Comparison of ENCODE assay signal across 21 cellular contexts in genomic region chr3:23430781-23431423, GRCh38.
DNase-seq lines count a peak whose midpoint lies in the region; ATAC-seq, FAIRE-seq and TF ChIP-seq lines count a peak whose summit lies in the region.
"Had no signal": no experiment of that assay in that cellular context is flagged by ENCODE, and none has a peak within 500 bp of the region (broad histone marks: within the 10 kb centered on the region; RNA-seq: fewer than 3 reads in every experiment).

No MANE protein-coding gene starts in this region.

- 46% methylated on average over 2 of the region's 2 CpGs for WGBS in GM12878 (ENCODE audit: insufficient coverage, insufficient replicate concordance, low lambda C conversion rate, missing lambda C conversion rate)

- H3K9ac ChIP-seq in GM12878 (ENCODE audit: control insufficient read depth, insufficient read depth, low read length) (no peak overlapping the region), kidney (ENCODE audit: low read length in 2 of 2) (no peak overlapping the region)

- no peak for TF ChIP-seq POLR2A in GM12878 (IDR thresholded peaks at IDR 0.05; ENCODE audit: low read depth, low read length)

- no peak overlapping the region for H2AFZ ChIP-seq in GM12878 (ENCODE audit: control insufficient read depth, low read depth, low read length)

- H3K4me1 ChIP-seq in GM12878 (ENCODE audit: control insufficient read depth, insufficient read depth, low read length) (peaks cover 4% of the 10 kb centered on the region; the same call in 1 of the 2 replicates), foreskin keratinocyte (no peaks in the 10 kb centered on the region), kidney (ENCODE audit: control insufficient read depth in 1 of 2, insufficient read depth in 1 of 2, low read depth in 1 of 2, low read length in 2 of 2) (no peaks in the 10 kb centered on the region)
- H3K4me1 ChIP-seq: body of pancreas, Peyer's patch, transverse colon had no signal

- RAD21 ChIA-PET in GM12878 (lab: Charles Lee; ENCODE audit: unreplicated experiment) = interaction anchor here (0.7 to 3.0 kb wide), 7 partner anchors 8 to 359 kb away, joined by 3 to 8 read pairs (median 4); no protein-coding TSS in a partner anchor

- H3K27me3 ChIP-seq in GM12878 (replicated peaks in 1 of 2; ENCODE audit: control insufficient read depth in 2 of 2, insufficient read depth in 2 of 2, low read length in 1 of 2) (no peaks in the 10 kb centered on the region), foreskin keratinocyte (no peaks in the 10 kb centered on the region)
- H3K27me3 ChIP-seq: body of pancreas, heart left ventricle, Peyer's patch, sigmoid colon, transverse colon had no signal

- H3K4me2 ChIP-seq in GM12878 (ENCODE audit: control insufficient read depth, insufficient read depth) = peak overlapping the region; percentile 46; the same call in 1 of the 2 replicates

- FAIRE-seq in GM12878 (lab: Jason Lieb, UNC) (no peak), kidney (lab: Jason Lieb, UNC) (no peak)

- TF ChIP-seq EP300 in GM12878 (IDR thresholded peaks at IDR 0.05; ENCODE audit: borderline replicate concordance in 1 of 2, control insufficient read depth in 1 of 2, low read depth in 2 of 2, low read length in 2 of 2) = 0 out of 4 replicates have a peak, but pooled peaks of 1 of the 2 experiments have one; percentile 15

- SMC1A ChIA-PET in GM12878 (lab: Charles Lee; ENCODE audit: uncharacterized antibody, unreplicated experiment) = interaction anchor here (0.8 to 5.8 kb wide), 11 partner anchors 8 to 330 kb away, joined by 3 to 31 read pairs (median 3); no protein-coding TSS in a partner anchor

- H3K36me3 ChIP-seq in GM12878 (ENCODE audit: control insufficient read depth in 2 of 2, insufficient read depth in 2 of 2, low read length in 1 of 2) (no peaks in the 10 kb centered on the region), kidney (ENCODE audit: control insufficient read depth in 1 of 2, insufficient read depth in 2 of 2, low read length in 2 of 2) (no peaks in the 10 kb centered on the region)
- H3K36me3 ChIP-seq: heart left ventricle, Peyer's patch, sigmoid colon, transverse colon had no signal

- no peaks in the 10 kb centered on the region for H4K20me1 ChIP-seq in GM12878 (ENCODE audit: control insufficient read depth, insufficient read depth)

- POLR2A ChIA-PET in GM12878 (lab: Charles Lee) = interaction anchor here (1.0 to 2.1 kb wide), 4 partner anchors 8 to 18 kb away, joined by 3 to 12 read pairs (median 4); no protein-coding TSS in a partner anchor

- TF ChIP-seq RAD21 in GM12878 (IDR thresholded peaks at IDR 0.05; ENCODE audit: insufficient read depth, low read depth, low read length) = no peak

- peaks cover 1% of the 10 kb centered on the region; the same call in 1 of the 2 replicates for H3K27me3 Mint-ChIP-seq in HFFc6 (ENCODE audit: insufficient read depth)
- H3K27me3 Mint-ChIP-seq: activated T-helper 17 cell treated with anti-CD3 and anti-CD28 coated beads, Interleukin-2, amount 50 U/mL, for 72 hours had no signal

- no peaks in the 10 kb centered on the region; the same call in 1 of the 2 replicates for H3K79me2 ChIP-seq in GM12878 (ENCODE audit: control insufficient read depth, insufficient read depth, low read length)

- H3K9me3 Mint-ChIP-seq in HFFc6 = no peaks in the 10 kb centered on the region

- in situ Hi-C loops in GM12878 (cut with MboI) = no loop called here

- H3K27ac ChIP-seq in GM12878 (ENCODE audit: control insufficient read depth, insufficient read depth) (no peak overlapping the region), foreskin keratinocyte (no peak overlapping the region), kidney (ENCODE audit: low read depth in 2 of 2, low read length in 2 of 2) (no peak overlapping the region)
- H3K27ac ChIP-seq: body of pancreas, heart left ventricle, Peyer's patch, sigmoid colon, transverse colon had no signal

- ATAC-seq in GM18520 (IDR thresholded peaks at IDR 0.05; ENCODE audit: unreplicated experiment) = peak; percentile 54
- peak; percentile 68 for ATAC-seq in GM12878
- ATAC-seq in HG03521 (IDR thresholded peaks at IDR 0.05; ENCODE audit: unreplicated experiment) = no peak
- no peak for ATAC-seq in foreskin keratinocyte
- ATAC-seq in HG02840 (IDR thresholded peaks at IDR 0.05; ENCODE audit: low FRiP score, unreplicated experiment) = no peak
- ATAC-seq: activated T-helper 17 cell treated with anti-CD3 and anti-CD28 coated beads, Interleukin-2, amount 50 U/mL, for 72 hours; body of pancreas; heart left ventricle had no signal

- CTCF ChIA-PET in GM12878 (lab: Yijun Ruan, JAX) = interaction anchor here (0.7 to 2.4 kb wide), 3 partner anchors 9 to 330 kb away, joined by 3 to 14 read pairs (median 3); no protein-coding TSS in a partner anchor

- TF ChIP-seq CTCF in HFFc6 (IDR thresholded peaks at IDR 0.05) (no peak), GM12878 (IDR thresholded peaks at IDR 0.05 in 2 of 3, conservative IDR thresholded peaks at IDR 0.05 in 1 of 3; ENCODE audit: control insufficient read depth in 2 of 3, extremely low read depth in 1 of 3, insufficient read depth in 1 of 3, low read depth in 3 of 3, low read length in 3 of 3) (no peak), foreskin keratinocyte (conservative IDR thresholded peaks at IDR 0.05) (no peak), kidney (IDR thresholded peaks at IDR 0.05; ENCODE audit: borderline replicate concordance, extremely low read depth, insufficient read depth) (no peak)

- H3K27ac Mint-ChIP-seq in HFFc6 = peak overlapping the region; percentile 1; the same call in 1 of the 2 replicates
- H3K27ac Mint-ChIP-seq: activated T-helper 17 cell treated with anti-CD3 and anti-CD28 coated beads, Interleukin-2, amount 50 U/mL, for 72 hours; CD14-positive monocyte; mesothelial cell of epicardium had no signal

- peaks cover 4% of the 10 kb centered on the region; the same call in 1 of the 2 replicates for H3K36me3 Mint-ChIP-seq in HFFc6 (ENCODE audit: low read depth)
- H3K36me3 Mint-ChIP-seq: CD14-positive monocyte, mesothelial cell of epicardium had no signal

- DNase-seq in HFFc6 = peak; percentile 13
- DNase-seq in GM12878 (ENCODE audit: low read depth, low spot score) = no peak
- peak; percentile 53 for DNase-seq in renal cortical epithelial cell (ENCODE audit: low read depth)
- no peak for DNase-seq in foreskin keratinocyte
- no peak for DNase-seq in kidney
- DNase-seq: body of pancreas; cortex of kidney; DMS79 treated with DMSO at 0.1 percent for 48 hours; heart left ventricle; NCI-H2029 treated with DMSO at 0.1 percent for 48 hours; Peyer's patch; sigmoid colon; stimulated activated CD4-positive, alpha-beta T cell treated with anti-CD3 and anti-CD28 coated beads, Interleukin-2, amount 100 ng/mL, for 48 hours; stimulated activated CD8-positive, alpha-beta memory T cell treated with anti-CD3 and anti-CD28 coated beads, Interleukin-4, amount 100 ng/mL, for 48 hours; transverse colon had no signal

- H3K4me3 ChIP-seq in GM12878 = no peak overlapping the region
- H3K4me3 ChIP-seq in kidney (ENCODE audit: low read length in 2 of 2) = no peak overlapping the region
- H3K4me3 ChIP-seq: body of pancreas, heart left ventricle, Peyer's patch, sigmoid colon, transverse colon had no signal

- no TSS peak for BruUV-seq in GM12878 (replicated peaks; lab: Mats Ljungman, UMichigan)

- H3K9me3 ChIP-seq in GM12878 (replicated peaks; ENCODE audit: control insufficient read depth, insufficient read depth, low read length) (no peaks in the 10 kb centered on the region), kidney (ENCODE audit: control insufficient read depth in 1 of 2, low read length in 2 of 2) (no peaks in the 10 kb centered on the region)
- H3K9me3 ChIP-seq: body of pancreas, Peyer's patch, sigmoid colon, transverse colon had no signal

- peak overlapping the region; percentile 1; the same call in 1 of the 2 replicates for H3K4me3 Mint-ChIP-seq in HFFc6
- H3K4me3 Mint-ChIP-seq: activated T-helper 17 cell treated with anti-CD3 and anti-CD28 coated beads, Interleukin-2, amount 50 U/mL, for 72 hours; CD14-positive monocyte; mesothelial cell of epicardium had no signal

- H3K4me1 Mint-ChIP-seq in HFFc6 (ENCODE audit: low read depth) = peaks cover 27% of the 10 kb centered on the region
- H3K4me1 Mint-ChIP-seq: mesothelial cell of epicardium had no signal

- intact Hi-C loops in GM12878 (cut with micrococcal nuclease; ENCODE audit: unreplicated experiment) = no loop called here
- intact Hi-C loops in kidney (cut with DNase I) = no loop called here

TF ChIP-seq in GM12878, 131 proteins besides CTCF, POLR2A, EP300 and RAD21 (continues in another document):
- TF ChIP-seq LARP7 (IDR thresholded peaks at IDR 0.05) (no peak), DPF2 (IDR thresholded peaks at IDR 0.05) (no peak), ESRRA (IDR thresholded peaks at IDR 0.05; ENCODE audit: low read length) (no peak), PKNOX1 (IDR thresholded peaks at IDR 0.05) (no peak), NFIC (IDR thresholded peaks at IDR 0.05; ENCODE audit: low read depth, low read length) (peak; percentile 45)

Comparison
In these comparisons a context has a peak if more than half of its experiments do, and no peak if none do; other contexts are left out.
1. ATAC-seq: peak in GM18520 (single experiment) and GM12878 (single experiment); none in HG03521 (single experiment), foreskin keratinocyte (single experiment) and HG02840 (single experiment).
2. DNase-seq: peak in HFFc6 (single experiment) and renal cortical epithelial cell (single experiment); none in GM12878 (single experiment), foreskin keratinocyte (0 of 2) and kidney (single experiment).